25 cellular contexts compared by ENCODE assay signal in genomic region chr10:97879241-97879640, GRCh38. TPM values are rescaled to one million over a fixed set of nuclear protein-coding genes. Genes with fewer than 3 reads are reported as not detected.
A peak's percentile ranks its signal among the peaks of the same experiment; 100 is the strongest.
DNase-seq lines count a peak whose midpoint lies in the region; ATAC-seq, FAIRE-seq and TF ChIP-seq lines count a peak whose summit lies in the region.
"Had no signal": no experiment of that assay in that cellular context is flagged by ENCODE, and none has a peak within 500 bp of the region (broad histone marks: within the 10 kb centered on the region; RNA-seq: fewer than 3 reads in every experiment).

No MANE protein-coding gene starts in this region.

- no peak overlapping the region for H2BK15ac ChIP-seq in H1 (ENCODE audit: low read length)

- H3K23me2 ChIP-seq in H1 (ENCODE audit: low read depth, low read length), result no peaks in the 10 kb centered on the region

- no peak overlapping the region for H3K4me3 ChIP-seq in HepG2 (replicated peaks in 1 of 3; ENCODE audit: insufficient read depth in 1 of 3, low read depth in 2 of 3, low read length in 3 of 3)
- H3K4me3 ChIP-seq in right lobe of liver, result no peak overlapping the region
- no peak overlapping the region for H3K4me3 ChIP-seq in OCI-LY7 (ENCODE audit: low read depth, low read length, poor library complexity, severe bottlenecking)
- no peak overlapping the region for H3K4me3 ChIP-seq in H1 (ENCODE audit: extremely low read depth in 1 of 4, insufficient read depth in 2 of 4, low read depth in 3 of 4, low read length in 4 of 4)

- no peaks in the 10 kb centered on the region; the same call in 1 of the 2 replicates for H3K79me1 ChIP-seq in H1 (ENCODE audit: low read depth, low read length)

- intact Hi-C loops in HepG2 (cut with micrococcal nuclease; ENCODE audit: unreplicated experiment), result no loop called here
- intact Hi-C loops in right lobe of liver (cut with DNase I), result no loop called here
- intact Hi-C loops in OCI-LY7 (cut with micrococcal nuclease; ENCODE audit: unreplicated experiment), result no loop called here
- intact Hi-C loops in cardiac septum (cut with DNase I), result no loop called here

- no peak for DNase-seq in HepG2 (ENCODE audit: low spot score)
- no peak for DNase-seq in right lobe of liver
- DNase-seq in OCI-LY7 (ENCODE audit: low spot score), result no peak
- no peak for DNase-seq in H1 (ENCODE audit: low read depth in 1 of 2, low spot score in 2 of 2)
- no peak for DNase-seq in islet precursor cell
- DNase-seq in cardiac septum (ENCODE audit: low spot score), result no peak
- DNase-seq: Calu3; CD8-positive, alpha-beta memory T cell; DMS153; H9; KBM-7; NCI-H1105; NCI-H1694 treated with DMSO at 0.1 percent for 48 hours; NCI-H2107; NCI-H446 treated with DMSO at 0.1 percent for 48 hours; NCI-H526 treated with DMSO at 0.1 percent for 48 hours; SIG-M5; T-cell had no signal

- no peak overlapping the region for H4K8ac ChIP-seq in H1 (ENCODE audit: extremely low read depth, insufficient read depth, low read length)

- ATAC-seq in HepG2 (no peak), right lobe of liver (no peak), GM21529 (IDR thresholded peaks at IDR 0.05; ENCODE audit: unreplicated experiment) (no peak), HG02938 (IDR thresholded peaks at IDR 0.05; ENCODE audit: unreplicated experiment) (no peak)
- ATAC-seq: Panc1, T-cell had no signal

- in situ Hi-C loops in HepG2 (cut with HindIII; ENCODE audit: extremely low pct_ligation_motif_present, low pct_unique_long_range_greater_than_20kb), result no loop called here

- H3K9me3 ChIP-seq in HepG2 (ENCODE audit: low read length), result no peaks in the 10 kb centered on the region
- H3K9me3 ChIP-seq in right lobe of liver, result no peaks in the 10 kb centered on the region
- H3K9me3 ChIP-seq in OCI-LY7 (ENCODE audit: low read length), result no peaks in the 10 kb centered on the region
- H3K9me3 ChIP-seq in H1 (ENCODE audit: insufficient read depth in 2 of 2, low read depth in 1 of 2, low read length in 1 of 2), result no peaks in the 10 kb centered on the region

- H3K9me2 ChIP-seq in OCI-LY7 (ENCODE audit: insufficient read depth, low read length), result no peaks in the 10 kb centered on the region

- no peak for TF ChIP-seq EP300 in HepG2 (IDR thresholded peaks at IDR 0.05; ENCODE audit: low read depth in 2 of 2, low read length in 2 of 2)
- TF ChIP-seq EP300 in HepG2 (CRISPR knock-in tag; IDR thresholded peaks at IDR 0.05; ENCODE audit: borderline replicate concordance), result no peak
- no peak for TF ChIP-seq EP300 in H1 (IDR thresholded peaks at IDR 0.05; ENCODE audit: borderline replicate concordance in 1 of 2, low read depth in 2 of 2, low read length in 2 of 2)

- TF ChIP-seq CTCF in HepG2 (CRISPR knock-in tag; IDR thresholded peaks at IDR 0.05) (no peak), right lobe of liver (IDR thresholded peaks at IDR 0.05) (no peak), OCI-LY7 (conservative IDR thresholded peaks at IDR 0.05; ENCODE audit: low read length) (no peak), H1 (IDR thresholded peaks at IDR 0.05; ENCODE audit: control extremely low read depth in 1 of 3, insufficient read depth in 1 of 3, low read depth in 1 of 3, low read length in 3 of 3) (no peak)

- H2AFZ ChIP-seq in HepG2 (ENCODE audit: low read length), result no peak overlapping the region
- peak overlapping the region; percentile 40; the same call in 1 of the 2 replicates for H2AFZ ChIP-seq in OCI-LY7 (ENCODE audit: low read length)
- H2AFZ ChIP-seq in H1 (ENCODE audit: low read length), result peak overlapping the region; percentile 90

- H3K4me1 ChIP-seq in HepG2 (ENCODE audit: insufficient read depth, low read length) (no peaks in the 10 kb centered on the region), right lobe of liver (no peaks in the 10 kb centered on the region), OCI-LY7 (ENCODE audit: insufficient read depth, low read length, poor library complexity, severe bottlenecking) (no peaks in the 10 kb centered on the region), H1 (replicated peaks in 1 of 4; ENCODE audit: control insufficient read depth in 3 of 4, insufficient read depth in 4 of 4, low read length in 3 of 4) (peaks cover 0 to 5% (median 2%) of the 10 kb centered on the region in 4 experiments; a peak in 5 of 7 replicates)

- no peak overlapping the region for H4K5ac ChIP-seq in H1 (ENCODE audit: insufficient read length, low read depth, low read length)

- no peak overlapping the region; the same call in 1 of the 2 replicates for H3K18ac ChIP-seq in H1 (ENCODE audit: extremely low read depth, low read length)

- H3K27me3 ChIP-seq in HepG2 (ENCODE audit: control insufficient read depth in 1 of 2, insufficient read depth in 2 of 2, low read length in 2 of 2) (peaks cover 7 to 29% of the 10 kb centered on the region in 2 experiments; a peak in 3 of 5 replicates), right lobe of liver (no peaks in the 10 kb centered on the region), H1 (replicated peaks in 1 of 4; ENCODE audit: control insufficient read depth in 3 of 4, extremely low read depth in 1 of 4, insufficient read depth in 3 of 4, low read length in 3 of 4) (peaks cover 0 to 2% (median 0%) of the 10 kb centered on the region in 4 experiments; a peak in 1 of 7 replicates)

- BruUV-seq in HepG2 (replicated peaks; lab: Mats Ljungman, UMichigan), result no TSS peak
- no TSS peak for BruUV-seq in OCI-LY7 (replicated peaks; lab: Mats Ljungman, UMichigan)

- H3K14ac ChIP-seq in H1 (ENCODE audit: insufficient read length), result no peak overlapping the region

- TF ChIP-seq RAD21 in HepG2 (CRISPR knock-in tag; IDR thresholded peaks at IDR 0.05) (no peak), H1 (IDR thresholded peaks at IDR 0.05 in 1 of 2, conservative IDR thresholded peaks at IDR 0.05 in 1 of 2; ENCODE audit: low read depth in 2 of 2, low read length in 2 of 2) (no peak)

- POLR2A ChIA-PET in HepG2 (lab: Yijun Ruan, JAX) (no interaction called here), OCI-LY7 (lab: Charles Lee) (no interaction called here), H1 (lab: Charles Lee; ENCODE audit: partially characterized antibody) (interaction anchor here (1.2 kb wide), 1 partner anchor 10 kb away, joined by 6 read pairs; no protein-coding TSS in a partner anchor)

- no peak overlapping the region for H4K91ac ChIP-seq in H1 (replicated peaks; ENCODE audit: insufficient read length, low read length)

- no peaks in the 10 kb centered on the region for H4K20me1 ChIP-seq in HepG2 (ENCODE audit: insufficient read depth, low read length)
- no peaks in the 10 kb centered on the region for H4K20me1 ChIP-seq in OCI-LY7 (ENCODE audit: insufficient read depth, low read length)
- H4K20me1 ChIP-seq in H1 (replicated peaks in 1 of 2; ENCODE audit: control insufficient read depth in 1 of 2, insufficient read depth in 2 of 2, low read length in 2 of 2), result no peaks in the 10 kb centered on the region

- H3K56ac ChIP-seq in H1 (replicated peaks; ENCODE audit: insufficient read length, low read depth, low read length), result no peak overlapping the region

- peak overlapping the region; percentile 7; the same call in 1 of the 2 replicates for H2BK5ac ChIP-seq in H1 (ENCODE audit: low read depth, low read length)

- H3K4ac ChIP-seq in H1 (replicated peaks; ENCODE audit: insufficient read length, low read depth, low read length), result no peak overlapping the region

- no peak overlapping the region for H2BK120ac ChIP-seq in H1 (replicated peaks; ENCODE audit: low read depth, low read length)

- no peaks in the 10 kb centered on the region for H3K79me2 ChIP-seq in HepG2 (ENCODE audit: insufficient read depth, low read length)
- H3K79me2 ChIP-seq in OCI-LY7 (ENCODE audit: insufficient read depth, low read depth, low read length), result no peaks in the 10 kb centered on the region
- H3K79me2 ChIP-seq in H1 (ENCODE audit: control insufficient read depth in 1 of 2, insufficient read depth in 2 of 2, low read length in 2 of 2), result no peaks in the 10 kb centered on the region

- H2BK20ac ChIP-seq in H1 (ENCODE audit: low read length), result 0 out of 2 replicates have a peak overlapping the region, but pooled peaks have one; percentile 13

- no peak overlapping the region for H3K9ac ChIP-seq in HepG2 (ENCODE audit: insufficient read depth, low read depth, low read length)
- H3K9ac ChIP-seq in H1 (replicated peaks in 1 of 4; ENCODE audit: extremely low read depth in 1 of 4, low read depth in 3 of 4, low read length in 3 of 4), result no peak overlapping the region

- FAIRE-seq in HepG2 (lab: Jason Lieb, UNC) (no peak), H1 (lab: Jason Lieb, UNC) (no peak)
- FAIRE-seq: GM12892, GM18507 had no signal

- H3K23ac ChIP-seq in H1 (ENCODE audit: insufficient read length), result no peak overlapping the region

- 37% methylated on average over 5 of the region's 5 CpGs for WGBS in HepG2 (ENCODE audit: low lambda C conversion rate)
- WGBS in right lobe of liver (ENCODE audit: insufficient coverage, low coverage, low lambda C conversion rate, missing lambda C conversion rate), result 90% methylated on average over 5 of the region's 5 CpGs
- 91% methylated on average over 5 of the region's 5 CpGs; no CpG with 5 or more reads in 1 of the 2 experiments for WGBS in H1 (ENCODE audit: extremely low coverage in 1 of 2, insufficient coverage in 1 of 2, insufficient read length in 1 of 2, insufficient replicate concordance in 2 of 2, low coverage in 1 of 2, low lambda C conversion rate in 2 of 2, missing lambda C conversion rate in 1 of 2), 2 experiments

- H3K4me2 ChIP-seq in HepG2 (ENCODE audit: low read depth, low read length) (no peak overlapping the region), OCI-LY7 (ENCODE audit: low read length) (no peak overlapping the region), H1 (ENCODE audit: insufficient read depth in 1 of 2, low read depth in 2 of 2, low read length in 2 of 2) (no peak overlapping the region)

- H3K27ac ChIP-seq in HepG2 (ENCODE audit: extremely low read length, insufficient read depth, low read length) (no peak overlapping the region), right lobe of liver (no peak overlapping the region), OCI-LY7 (ENCODE audit: low read depth, low read length, poor library complexity, severe bottlenecking) (no peak overlapping the region), H1 (ENCODE audit: low read depth, low read length) (no peak overlapping the region)
- H3K27ac ChIP-seq: C4-2B had no signal

- H2AK5ac ChIP-seq in H1 (ENCODE audit: low read depth, low read length), result no peak overlapping the region

- TF ChIP-seq POLR2A in HepG2 (IDR thresholded peaks at IDR 0.05; ENCODE audit: insufficient read depth in 1 of 2, low read depth in 2 of 2, low read length in 2 of 2) (no peak), right lobe of liver (IDR thresholded peaks at IDR 0.05) (no peak), H1 (IDR thresholded peaks at IDR 0.05; ENCODE audit: control extremely low read depth in 1 of 2, low read depth in 2 of 2, low read length in 2 of 2) (no peak)

- CTCF ChIA-PET in HepG2 (lab: Yijun Ruan, JAX; ENCODE audit: low intra/inter-chr PET ratio, low total read pairs), result no interaction called here
- CTCF ChIA-PET in OCI-LY7 (lab: Charles Lee; ENCODE audit: unreplicated experiment), result no interaction called here
- CTCF ChIA-PET in H1 (lab: Charles Lee; ENCODE audit: partially characterized antibody), result interaction anchor here (1.1 to 1.8 kb wide), 2 partner anchors 9 to 10 kb away, joined by 3 to 7 read pairs; no protein-coding TSS in a partner anchor

- H2BK12ac ChIP-seq in H1 (ENCODE audit: low read depth, low read length), result peak overlapping the region; percentile 60; the same call in 1 of the 2 replicates

- H3K36me3 ChIP-seq in HepG2 (replicated peaks in 1 of 2; ENCODE audit: control insufficient read depth in 1 of 2, insufficient read depth in 2 of 2, low read length in 2 of 2) (no peaks in the 10 kb centered on the region), right lobe of liver (no peaks in the 10 kb centered on the region), OCI-LY7 (ENCODE audit: insufficient read depth, low read length) (no peaks in the 10 kb centered on the region), H1 (ENCODE audit: control insufficient read depth in 2 of 4, insufficient read depth in 4 of 4, low read length in 3 of 4) (peaks cover 0 to 2% (median under 1%) of the 10 kb centered on the region in 4 experiments; a peak in 2 of 8 replicates)

RNA-seq across cellular contexts. Expression of gene GOLGA7B, which starts 29.6 kb away (rescaled TPM):
- total RNA-seq in HepG2 (2016; rRNA removed; fragmentation: Illumina TruSeq; extraction: Trizol) (not detected in 2 replicates), right lobe of liver (under 1 TPM; 0.06 to 0.28 (median 0.14) TPM), OCI-LY7 (2022) (0.08 and 0.15 TPM in 2 replicates), cardiac septum (0.54 TPM)
- not detected in 2 replicates for total RNA-seq in HepG2 (2016; cell fraction: cytosol; rRNA removed; fragmentation: Illumina TruSeq; extraction: Trizol; ENCODE audit: low read depth)
- total RNA-seq in HepG2 (2016; cell fraction: insoluble cytoplasmic fraction; rRNA removed; fragmentation: Illumina TruSeq; extraction: Trizol), result not detected in 2 replicates
- total RNA-seq in HepG2 (2016; cell fraction: membrane; rRNA removed; fragmentation: Illumina TruSeq; extraction: Trizol), result not detected in 2 replicates
- not detected in 2 replicates for total RNA-seq in HepG2 (2016; cell fraction: nucleus; rRNA removed; fragmentation: Illumina TruSeq; extraction: Trizol)
- polyA plus RNA-seq in HepG2 (2011; rRNA removed) (not detected in 2 replicates), H1 (2011; rRNA removed) (0.02 and 0.14 TPM in 2 replicates)
- 0.01 TPM in 2 replicates for polyA plus RNA-seq in HepG2 (2011; cell fraction: cytosol; rRNA removed)
- 0.05 and 0.07 TPM in 2 replicates for polyA plus RNA-seq in HepG2 (2011; cell fraction: nucleus; rRNA removed)
- polyA plus RNA-seq in HepG2 (2012), result 0.11 TPM in 1 of 2 replicates, not detected in the other
- not detected in 2 replicates for polyA plus RNA-seq in HepG2 (2016; cell fraction: cytosol; fragmentation: Illumina TruSeq; extraction: Trizol; ENCODE audit: low read depth)
- polyA plus RNA-seq in HepG2 (2016; cell fraction: insoluble cytoplasmic fraction; fragmentation: Illumina TruSeq; extraction: Trizol; ENCODE audit: low read depth), result not detected in 2 replicates
- not detected in 2 replicates for polyA plus RNA-seq in HepG2 (2016; cell fraction: membrane; fragmentation: Illumina TruSeq; extraction: Trizol; ENCODE audit: low read depth)
- not detected in 2 replicates for polyA plus RNA-seq in HepG2 (2016; cell fraction: nucleus; fragmentation: Illumina TruSeq; extraction: Trizol; ENCODE audit: insufficient read depth, low read depth)
- not detected in 2 replicates for polyA minus RNA-seq in HepG2 (2011; rRNA and poly(A)+ RNA removed; ENCODE audit: low replicate concordance)
- polyA minus RNA-seq in HepG2 (2011; cell fraction: cytosol; rRNA and poly(A)+ RNA removed), result not detected in 2 replicates
- polyA minus RNA-seq in HepG2 (2011; cell fraction: nucleus; rRNA and poly(A)+ RNA removed), result not detected in 2 replicates
- total RNA-seq in OCI-LY7 (2014; rRNA removed; shearing (Covaris generic)), result 0.09 TPM in 1 of 2 replicates, not detected in the other
- total RNA-seq in H1 (2021; fragmentation: NEBNext Ultra II Directional; extraction: Animal tissue kit (Norgen Biotek cat#: 25700)), result 0.04 TPM in 1 of 2 replicates, not detected in the other
- polyA plus RNA-seq in H1 (2011; cell fraction: cytosol; rRNA removed), result 0.14 TPM
- polyA plus RNA-seq in H1 (2011; cell fraction: nucleus; rRNA removed), result 0.27 TPM
- 0.08 to 0.29 TPM (median 0.18 TPM) in 4 replicates for polyA plus RNA-seq in H1 (2012, experiment 1 of 2)
- 0.04 TPM for polyA plus RNA-seq in H1 (2012, experiment 2 of 2)
- 0.02 TPM for polyA plus RNA-seq in H1 (2013, experiment 1 of 2)
- polyA plus RNA-seq in H1 (2013, experiment 2 of 2), result 0.02 TPM
- polyA minus RNA-seq in H1 (2011; rRNA and poly(A)+ RNA removed), result 0.13 and 0.24 TPM in 2 replicates
- not detected for polyA minus RNA-seq in H1 (2011; cell fraction: cytosol; rRNA and poly(A)+ RNA removed)
- not detected for polyA minus RNA-seq in H1 (2011; cell fraction: nucleus; rRNA and poly(A)+ RNA removed)
- total RNA-seq: G401 had no signal

Comparison
In these comparisons a context has a peak if more than half of its experiments do, and no peak if none do; other contexts are left out.
1. Of the 41 proteins assayed by ChIP-seq in both HepG2 and H1: peak only in HepG2: none; only in H1: MAX; in both: YY1; in neither: 39.